ENCODE assay signal across 12 cellular contexts in genomic region chr1:12717301-12717838, GRCh38. TPM values are rescaled to one million over a fixed set of nuclear protein-coding genes. Genes with fewer than 3 reads are reported as not detected.
A peak's percentile ranks its signal among the peaks of the same experiment; 100 is the strongest.
DNase-seq lines count a peak whose midpoint lies in the region; ATAC-seq and TF ChIP-seq lines count a peak whose summit lies in the region.
"Had no signal": no experiment of that assay in that cellular context is flagged by ENCODE, and none has a peak within 500 bp of the region (broad histone marks: within the 10 kb centered on the region; RNA-seq: fewer than 3 reads in every experiment).

No MANE protein-coding gene starts in this region.

- no peaks in the 10 kb centered on the region for H3K4me1 Mint-ChIP-seq in CD4-positive, alpha-beta T cell (ENCODE audit: low read depth)

- no peak overlapping the region for H3K18ac ChIP-seq in trophoblast cell (ENCODE audit: low read length)

- H3K27me3 Mint-ChIP-seq in CD4-positive, alpha-beta T cell = peaks cover 30% of the 10 kb centered on the region

- H3K9me3 ChIP-seq in ES-I3 (ENCODE audit: control insufficient read depth, insufficient read depth, low read length) (no peaks in the 10 kb centered on the region), HUES6 (ENCODE audit: control insufficient read depth, insufficient read depth, low read depth, low read length) (no peaks in the 10 kb centered on the region), esophagus muscularis mucosa (no peaks in the 10 kb centered on the region), trophoblast cell (ENCODE audit: insufficient read depth, low read depth, low read length) (peaks cover 3% of the 10 kb centered on the region)
- H3K9me3 ChIP-seq in CD4-positive, alpha-beta T cell (ENCODE audit: control insufficient read depth, low read length) = no peaks in the 10 kb centered on the region
- H3K9me3 ChIP-seq: BLaER1 had no signal

- TF ChIP-seq POLR2A in esophagus muscularis mucosa (IDR thresholded peaks at IDR 0.05; ENCODE audit: low read depth) = no peak

- peaks cover 2% of the 10 kb centered on the region for H3K79me2 ChIP-seq in trophoblast cell (ENCODE audit: control insufficient read depth, insufficient read depth, low read length, poor library complexity)

- DNase-seq in esophagus muscularis mucosa (ENCODE audit: extremely low spot score) = peak; percentile 62
- DNase-seq in trophoblast cell = no peak
- DNase-seq in activated CD4-positive, alpha-beta T cell treated with anti-CD3 and anti-CD28 coated beads for 4 hours = no peak
- DNase-seq in CD4-positive, alpha-beta T cell = no peak
- no peak for DNase-seq in HuH-7.5 (ENCODE audit: low spot score)
- DNase-seq: 8988T, AML-193, DMS53 had no signal

- H3K9me3 Mint-ChIP-seq in CD4-positive, alpha-beta T cell = no peaks in the 10 kb centered on the region

- H3K36me3 ChIP-seq in ES-I3 (ENCODE audit: insufficient read depth, low read length) (no peaks in the 10 kb centered on the region), HUES6 (ENCODE audit: control insufficient read depth, insufficient read depth, low read length) (no peaks in the 10 kb centered on the region), esophagus muscularis mucosa (no peaks in the 10 kb centered on the region), trophoblast cell (ENCODE audit: control insufficient read depth in 1 of 2, insufficient read depth in 2 of 2, low read length in 2 of 2) (no peaks in the 10 kb centered on the region)
- H3K36me3 ChIP-seq: BLaER1 had no signal

- no peak overlapping the region for H3K27ac Mint-ChIP-seq in CD4-positive, alpha-beta T cell

- H2BK120ac ChIP-seq in trophoblast cell (ENCODE audit: insufficient read depth, low read length, poor library complexity) = no peak overlapping the region

- intact Hi-C loops in esophagus muscularis mucosa (cut with DNase I) = no loop called here
- intact Hi-C loops in CD4-positive, alpha-beta T cell (cut with DNase I, micrococcal nuclease) = no loop called here

- no peaks in the 10 kb centered on the region for H3K36me3 Mint-ChIP-seq in CD4-positive, alpha-beta T cell (ENCODE audit: low read depth)

- H3K4me3 Mint-ChIP-seq in CD4-positive, alpha-beta T cell = no peak overlapping the region

- no peak overlapping the region for H4K91ac ChIP-seq in trophoblast cell (ENCODE audit: low read depth, low read length)

- WGBS in esophagus muscularis mucosa = 84% methylated on average over 7 of the region's 7 CpGs
- no CpG with 5 or more reads among the region's 7 CpGs for WGBS in trophoblast cell (ENCODE audit: extremely low coverage, insufficient coverage, insufficient read length)

- no peaks in the 10 kb centered on the region for H3K27me3 ChIP-seq in HUES6 (ENCODE audit: control insufficient read depth, insufficient read depth, low read length)
- peaks cover 0 to 14% (median 0%) of the 10 kb centered on the region in 4 donors for H3K27me3 ChIP-seq in esophagus muscularis mucosa
- no peaks in the 10 kb centered on the region for H3K27me3 ChIP-seq in trophoblast cell (ENCODE audit: insufficient read depth, low read length)
- H3K27me3 ChIP-seq in CD4-positive, alpha-beta T cell (ENCODE audit: control insufficient read depth, insufficient read depth, low read length) = peaks cover 5% of the 10 kb centered on the region
- H3K27me3 ChIP-seq: BLaER1 had no signal

- H3K9ac ChIP-seq in ES-I3 (ENCODE audit: low read depth, low read length) (peak overlapping the region; percentile 51), HUES6 (ENCODE audit: low read length) (peak overlapping the region; percentile 77), trophoblast cell (ENCODE audit: low read length) (no peak overlapping the region)
- H3K9ac ChIP-seq: BLaER1 had no signal

- H3K4me2 ChIP-seq in trophoblast cell (ENCODE audit: low read length) = peak overlapping the region; percentile 28
- H3K4me2 ChIP-seq: BLaER1 had no signal

- H4K8ac ChIP-seq in trophoblast cell (ENCODE audit: low read depth, low read length) = no peak overlapping the region

- H2AFZ ChIP-seq in trophoblast cell (ENCODE audit: insufficient read depth, low read length, poor library complexity) = no peak overlapping the region

- no peak overlapping the region for H2BK12ac ChIP-seq in trophoblast cell (ENCODE audit: low read length)

- H3K4me3 ChIP-seq in HUES6 (ENCODE audit: low read depth, low read length) (peak overlapping the region; percentile 42; the same call in 1 of the 2 replicates), esophagus muscularis mucosa (no peak overlapping the region), trophoblast cell (ENCODE audit: low read depth, low read length) (no peak overlapping the region)
- H3K4me3 ChIP-seq: BLaER1 had no signal

- H2AK5ac ChIP-seq in trophoblast cell (ENCODE audit: low read length) = no peak overlapping the region

- H3K4me1 ChIP-seq in ES-I3 (ENCODE audit: insufficient read depth, low read length) (peaks cover 68% of the 10 kb centered on the region), HUES6 (ENCODE audit: control insufficient read depth, insufficient read depth, low read length) (peaks cover 60% of the 10 kb centered on the region), esophagus muscularis mucosa (no peaks in the 10 kb centered on the region), trophoblast cell (ENCODE audit: control insufficient read depth in 1 of 2, insufficient read depth in 2 of 2, low read length in 2 of 2) (peaks cover 20 to 32% of the 10 kb centered on the region in 2 experiments)

- H2BK5ac ChIP-seq in trophoblast cell (ENCODE audit: low read depth, low read length, poor library complexity) = no peak overlapping the region

- H3K14ac ChIP-seq in trophoblast cell (ENCODE audit: low read length) = no peak overlapping the region

- no peak overlapping the region for H3K4ac ChIP-seq in trophoblast cell (ENCODE audit: low read depth, low read length)

- peak overlapping the region; percentile 33 for H3K23ac ChIP-seq in trophoblast cell (ENCODE audit: low read length)

- H3K79me1 ChIP-seq in trophoblast cell (ENCODE audit: low read length) = peaks cover 10% of the 10 kb centered on the region

- CTCF ChIA-PET in CD4-positive, alpha-beta T cell (lab: Charles Lee) = no interaction called here

- H4K12ac ChIP-seq in trophoblast cell (ENCODE audit: low read depth, low read length) = no peak overlapping the region

- ATAC-seq in CD4-positive, alpha-beta T cell (ENCODE audit: poor library complexity) = no peak
- ATAC-seq: HepG2 had no signal

- no peak for TF ChIP-seq EP300 in esophagus muscularis mucosa (IDR thresholded peaks at IDR 0.05)

- POLR2A ChIA-PET in CD4-positive, alpha-beta T cell (lab: Charles Lee) = no interaction called here

- H3K27ac ChIP-seq in HUES6 (ENCODE audit: low read depth, low read length) (peak overlapping the region; percentile 64; the same call in 1 of the 2 replicates), esophagus muscularis mucosa (replicated peaks in 1 of 4) (no peak overlapping the region), trophoblast cell (ENCODE audit: low read depth, low read length) (no peak overlapping the region)
- no peak overlapping the region for H3K27ac ChIP-seq in CD4-positive, alpha-beta T cell (ENCODE audit: low read depth, low read length)
- H3K27ac ChIP-seq: BLaER1 had no signal

- TF ChIP-seq CTCF in esophagus muscularis mucosa (IDR thresholded peaks at IDR 0.05) = no peak
- TF ChIP-seq CTCF in CD4-positive, alpha-beta T cell (IDR thresholded peaks at IDR 0.05) = no peak

RNA-seq across cellular contexts. Expression of gene AADACL3, which starts 1.5 kb away (rescaled TPM):
- not detected for total RNA-seq in esophagus muscularis mucosa
- 0.27 and 0.35 TPM in 2 replicates for polyA plus RNA-seq in trophoblast cell (2013)
- not detected for total RNA-seq in CD4-positive, alpha-beta T cell
- total RNA-seq: HepG2 had no signal
- polyA plus RNA-seq: HepG2 had no signal

RNA-seq across cellular contexts. Expression of gene CFAP107, which starts 28.6 kb away (rescaled TPM):
- not detected for total RNA-seq in esophagus muscularis mucosa
- polyA plus RNA-seq in trophoblast cell (2013) = 0.04 TPM in 1 of 2 replicates, not detected in the other
- total RNA-seq in CD4-positive, alpha-beta T cell = not detected
- total RNA-seq: HepG2 had no signal
- polyA plus RNA-seq: HepG2 had no signal

RNA-seq across cellular contexts. Expression of gene PRAMEF12, which starts 56.2 kb away (rescaled TPM):
- total RNA-seq in esophagus muscularis mucosa = not detected
- polyA plus RNA-seq in trophoblast cell (2013) = not detected in 2 replicates
- not detected for total RNA-seq in CD4-positive, alpha-beta T cell
- total RNA-seq: HepG2 had no signal
- polyA plus RNA-seq: HepG2 had no signal
